11 cellular contexts compared by ENCODE assay signal in the genomic region with DNA sequence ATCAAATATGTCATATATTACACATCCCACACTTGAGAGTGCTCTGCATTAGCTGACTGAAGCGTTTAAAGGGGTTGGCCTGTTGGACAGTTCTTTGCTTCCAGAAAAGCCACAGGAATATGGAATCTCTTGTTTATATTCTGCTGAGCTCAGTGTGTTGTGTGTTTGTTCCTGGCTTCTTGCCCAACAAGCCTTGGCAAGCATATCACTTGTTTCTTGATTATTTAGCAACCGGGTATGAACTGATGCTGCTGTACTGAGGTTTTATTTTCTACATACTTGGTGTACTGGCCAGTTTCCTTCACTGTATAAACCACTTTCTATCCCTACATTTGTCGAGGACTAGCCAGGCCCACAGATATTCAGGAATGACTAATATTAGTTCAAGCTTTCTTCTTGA.
DNase-seq lines count a peak whose midpoint lies in the region; ATAC-seq and TF ChIP-seq lines count a peak whose summit lies in the region.
"Had no signal": no experiment of that assay in that cellular context is flagged by ENCODE, and none has a peak within 500 bp of the region (broad histone marks: within the 10 kb centered on the region; RNA-seq: fewer than 3 reads in every experiment).

No MANE protein-coding gene starts in this region.

- no peaks in the 10 kb centered on the region for H3K4me1 ChIP-seq in fibroblast of lung (ENCODE audit: control insufficient read depth, extremely low read depth, insufficient read depth, low read length)

- H3K4me3 ChIP-seq in fibroblast of lung (replicated peaks in 1 of 4; ENCODE audit: control extremely low read depth in 1 of 4, insufficient read depth in 1 of 4, low read depth in 3 of 4, low read length in 4 of 4): no peak overlapping the region

- no peaks in the 10 kb centered on the region for H3K79me2 ChIP-seq in fibroblast of lung (ENCODE audit: control insufficient read depth, insufficient read depth, low read length)

- TF ChIP-seq CTCF in fibroblast of lung (conservative IDR thresholded peaks at IDR 0.05 in 1 of 2, IDR thresholded peaks at IDR 0.05 in 1 of 2; ENCODE audit: low read depth in 1 of 2, low read length in 2 of 2): no peak

- peaks cover 6% of the 10 kb centered on the region for H3K9me3 Mint-ChIP-seq in activated CD4-positive, alpha-beta memory T cell treated with anti-CD3 and anti-CD28 coated beads for 36 hours
- peaks cover 5 to 6% (median 5%) of the 10 kb centered on the region in 3 donors for H3K9me3 Mint-ChIP-seq in T-cell

- CTCF ChIA-PET in activated CD4-positive, alpha-beta memory T cell treated with anti-CD3 and anti-CD28 coated beads for 36 hours (lab: Charles Lee): no interaction called here
- CTCF ChIA-PET in T-cell (lab: Charles Lee): no interaction called here

- H3K4me3 Mint-ChIP-seq in activated CD4-positive, alpha-beta memory T cell treated with anti-CD3 and anti-CD28 coated beads for 36 hours: no peak overlapping the region
- H3K4me3 Mint-ChIP-seq in T-cell: no peak overlapping the region

- ATAC-seq in sciatic nerve: peak; percentile 67
- ATAC-seq in HG03432 (IDR thresholded peaks at IDR 0.05; ENCODE audit: unreplicated experiment): no peak
- ATAC-seq in T-cell (replicated peaks in 1 of 4): no peak
- ATAC-seq: HCT116, left ventricle myocardium superior had no signal

- no peaks in the 10 kb centered on the region for H3K4me1 Mint-ChIP-seq in activated CD4-positive, alpha-beta memory T cell treated with anti-CD3 and anti-CD28 coated beads for 36 hours (ENCODE audit: low read depth)
- no peaks in the 10 kb centered on the region for H3K4me1 Mint-ChIP-seq in T-cell

- H3K27ac ChIP-seq in fibroblast of lung (ENCODE audit: insufficient read depth, low read length): no peak overlapping the region

- no peak overlapping the region for H2AFZ ChIP-seq in fibroblast of lung (ENCODE audit: low read length)

- no peaks in the 10 kb centered on the region for H3K27me3 Mint-ChIP-seq in activated CD4-positive, alpha-beta memory T cell treated with anti-CD3 and anti-CD28 coated beads for 36 hours
- no peaks in the 10 kb centered on the region for H3K27me3 Mint-ChIP-seq in T-cell

- no peaks in the 10 kb centered on the region for H3K9me3 ChIP-seq in fibroblast of lung (ENCODE audit: control insufficient read depth, insufficient read depth, low read depth, low read length)

- H3K9ac ChIP-seq in fibroblast of lung (ENCODE audit: insufficient read depth, low read length): no peak overlapping the region

- no peak overlapping the region for H3K27ac Mint-ChIP-seq in activated CD4-positive, alpha-beta memory T cell treated with anti-CD3 and anti-CD28 coated beads for 36 hours
- H3K27ac Mint-ChIP-seq in T-cell: no peak overlapping the region

- DNase-seq in GM04504 (ENCODE audit: low read depth): peak; percentile 63
- DNase-seq in NCI-H446 (lab: John Stamatoyannopoulos, UW): peak; percentile 87 to 90
- DNase-seq in fibroblast of lung (ENCODE audit: low read depth in 2 of 2): peak; percentile 65 to 98
- peak; percentile 59 for DNase-seq in sciatic nerve (ENCODE audit: low spot score)
- no peak for DNase-seq in NCI-H1436 treated with DMSO at 0.1 percent for 48 hours (lab: John Stamatoyannopoulos, UW)
- no peak for DNase-seq in activated CD4-positive, alpha-beta memory T cell treated with anti-CD3 and anti-CD28 coated beads for 36 hours
- DNase-seq in T-cell: no peak
- DNase-seq: left ventricle myocardium superior, NCI-H2171 treated with DMSO at 0.1 percent for 48 hours had no signal

- POLR2A ChIA-PET in activated CD4-positive, alpha-beta memory T cell treated with anti-CD3 and anti-CD28 coated beads for 36 hours (lab: Charles Lee): no interaction called here
- POLR2A ChIA-PET in T-cell (lab: Charles Lee): no interaction called here

- intact Hi-C loops in sciatic nerve (cut with DNase I): no loop called here
- intact Hi-C loops in activated CD4-positive, alpha-beta memory T cell treated with anti-CD3 and anti-CD28 coated beads for 36 hours (cut with micrococcal nuclease): no loop called here

- no peaks in the 10 kb centered on the region for H4K20me1 ChIP-seq in fibroblast of lung (ENCODE audit: control insufficient read depth, extremely low read depth, insufficient read depth, low read length)

- no peaks in the 10 kb centered on the region for H3K36me3 Mint-ChIP-seq in activated CD4-positive, alpha-beta memory T cell treated with anti-CD3 and anti-CD28 coated beads for 36 hours
- H3K36me3 Mint-ChIP-seq in T-cell: no peaks in the 10 kb centered on the region

- no peaks in the 10 kb centered on the region for H3K36me3 ChIP-seq in fibroblast of lung (ENCODE audit: control insufficient read depth, insufficient read depth, low read length)

- no peaks in the 10 kb centered on the region for H3K27me3 ChIP-seq in fibroblast of lung (ENCODE audit: control insufficient read depth, insufficient read depth, low read length)

- no peak overlapping the region for H3K4me2 ChIP-seq in fibroblast of lung (ENCODE audit: extremely low read depth, insufficient read depth, low read length)

Comparison
In these comparisons a context has a peak if more than half of its experiments do, and no peak if none do; other contexts are left out.
1. DNase-seq: peak in GM04504 (single experiment), NCI-H446 (2 of 2), fibroblast of lung (2 of 2) and sciatic nerve (single experiment); none in NCI-H1436 treated with DMSO at 0.1 percent for 48 hours (single experiment), activated CD4-positive, alpha-beta memory T cell treated with anti-CD3 and anti-CD28 coated beads for 36 hours (single experiment) and T-cell (0 of 34).